Comparison of ENCODE assay signal across 9 cellular contexts in the genomic region with DNA sequence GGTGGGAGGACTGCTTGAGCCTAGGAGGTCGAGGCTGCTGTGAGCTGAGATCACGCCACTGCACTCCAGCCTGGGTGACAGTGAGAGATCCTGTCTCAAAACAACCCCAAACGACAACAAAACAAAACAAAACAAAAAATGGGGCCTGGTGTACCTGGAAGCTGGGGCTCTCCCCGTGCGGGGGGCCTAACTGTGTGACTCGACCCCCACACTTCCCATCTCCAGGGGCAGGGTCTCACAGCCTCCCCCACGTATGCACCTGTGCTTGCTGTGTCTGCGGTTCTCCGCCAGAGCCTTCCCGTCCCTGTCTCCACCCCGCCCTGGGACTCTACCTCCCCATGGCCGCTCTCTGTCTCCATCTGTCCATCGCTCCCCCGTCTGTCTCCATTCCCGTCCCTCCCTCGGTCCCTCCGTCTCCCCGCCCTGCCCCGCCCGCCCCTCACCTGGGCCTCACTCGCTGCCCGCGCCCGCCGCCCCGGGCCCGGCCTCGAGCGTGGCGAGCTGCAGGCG. TPM values are rescaled to one million over a fixed set of nuclear protein-coding genes. Genes with fewer than 3 reads are reported as not detected.
DNase-seq lines count a peak whose midpoint lies in the region; TF ChIP-seq lines count a peak whose summit lies in the region.
"Had no signal": no experiment of that assay in that cellular context is flagged by ENCODE, and none has a peak within 500 bp of the region (broad histone marks: within the 10 kb centered on the region; RNA-seq: fewer than 3 reads in every experiment).

No MANE protein-coding gene starts in this region.

- intact Hi-C loops in breast epithelium (cut with DNase I; ENCODE audit: low total_unique reads), result loop anchor here (5.0 kb wide), 1 partner anchor 866 kb away; no protein-coding TSS in a partner anchor

- H3K27me3 ChIP-seq in breast epithelium, result no peaks in the 10 kb centered on the region

- TF ChIP-seq CTCF in C4-2B (conservative IDR thresholded peaks at IDR 0.05), result no peak
- TF ChIP-seq CTCF in breast epithelium (IDR thresholded peaks at IDR 0.05), result no peak
- no peak for TF ChIP-seq CTCF in nephron (IDR thresholded peaks at IDR 0.05; ENCODE audit: unreplicated experiment in 3 of 3)

- H3K36me3 ChIP-seq in KOPT-K1 (ENCODE audit: insufficient read depth, low read length), result peaks cover 24% of the 10 kb centered on the region
- H3K36me3 ChIP-seq in breast epithelium, result no peaks in the 10 kb centered on the region

- peak overlapping the region; percentile 69 to 80 (median 80) for H3K4me3 Mint-ChIP-seq in nephron

- DNase-seq in breast epithelium (ENCODE audit: low spot score in 2 of 2) (no peak), COLO829 (ENCODE audit: low spot score) (no peak), NCI-H187 (lab: John Stamatoyannopoulos, UW) (no peak), putamen (ENCODE audit: low spot score) (no peak), CD1c-positive myeloid dendritic cell (ENCODE audit: extremely low spot score) (no peak)

- H3K9me3 ChIP-seq in KOPT-K1 (ENCODE audit: insufficient read depth, low read length, poor library complexity, severe bottlenecking) (no peaks in the 10 kb centered on the region), breast epithelium (no peaks in the 10 kb centered on the region)

- peaks cover 38% of the 10 kb centered on the region for H3K4me1 Mint-ChIP-seq in nephron

- no peaks in the 10 kb centered on the region for H3K9me3 Mint-ChIP-seq in nephron

- H3K27ac ChIP-seq in C4-2B, result peak overlapping the region; percentile 91
- peak overlapping the region; percentile 56 for H3K27ac ChIP-seq in KOPT-K1 (ENCODE audit: low read depth, low read length, poor library complexity, severe bottlenecking)
- peak overlapping the region; percentile 54 to 96 for H3K27ac ChIP-seq in breast epithelium

- peaks cover 6% of the 10 kb centered on the region for H3K27me3 Mint-ChIP-seq in nephron (ENCODE audit: low read depth)

- peak overlapping the region in 1 of 3 experiments; percentile 72 for H3K27ac Mint-ChIP-seq in nephron

- no peak for TF ChIP-seq POLR2A in breast epithelium (IDR thresholded peaks at IDR 0.05)

- H3K4me1 ChIP-seq in breast epithelium, result peaks cover 16 to 22% of the 10 kb centered on the region in 2 donors

- H3K4me3 ChIP-seq in breast epithelium, result peak overlapping the region; percentile 22 to 85 (median 77)

- H3K36me3 Mint-ChIP-seq in nephron (ENCODE audit: low read depth), result peaks cover 18% of the 10 kb centered on the region

RNA-seq across cellular contexts. Expression of a gene that starts 0.8 kb away (rescaled TPM):
- total RNA-seq in breast epithelium, result 10 to 100 TPM in 1 of 3 donors, 1 to 10 TPM in 2; 4.5 to 12.7 (median 9.8) TPM

RNA-seq across cellular contexts. Expression of a gene that starts 2.4 kb away (rescaled TPM):
- 100 to 1,000 TPM; 462 to 673 (median 471) TPM for total RNA-seq in breast epithelium

RNA-seq across cellular contexts. Expression of a gene that starts 6.7 kb away (rescaled TPM):
- not detected for total RNA-seq in breast epithelium
- total RNA-seq: left colon had no signal

RNA-seq across cellular contexts. Expression of a gene that starts 13.1 kb away (rescaled TPM):
- 1 to 10 TPM in 1 of 3 donors, under 1 TPM in 1, not detected in 1; 0.29 to 1.3 TPM for total RNA-seq in breast epithelium

RNA-seq across cellular contexts. Expression of a gene that starts 20.3 kb away (rescaled TPM):
- not detected for total RNA-seq in breast epithelium
- total RNA-seq: left colon had no signal
